In genomic region chr6:40587240-40588069, GRCh38 we compare ENCODE assay signal across 8 cellular contexts. TPM values are rescaled to one million over a fixed set of nuclear protein-coding genes. Genes with fewer than 3 reads are reported as not detected.
DNase-seq lines count a peak whose midpoint lies in the region; ATAC-seq and TF ChIP-seq lines count a peak whose summit lies in the region.

Gene LRFN2 (minus strand): TSS chr6:40587364.

- H3K27ac ChIP-seq in CD8-positive, alpha-beta memory T cell (ENCODE audit: low read depth, low read length), result no peak within 1 kb of the TSS
- H3K27ac ChIP-seq in iPS DF 6.9 (ENCODE audit: low read length) (no peak within 1 kb of the TSS), gastrocnemius medialis (peak within 1 kb of the TSS; percentile 43 to 71 (median 56)), SJCRH30 (no peak within 1 kb of the TSS)

- peak; percentile 58 for TF ChIP-seq CTCF in Loucy (conservative IDR thresholded peaks at IDR 0.05; ENCODE audit: low read length)
- peak; percentile 63 for TF ChIP-seq CTCF in astrocyte of the spinal cord (IDR thresholded peaks at IDR 0.05; ENCODE audit: low read depth, low read length)
- peak; percentile 60 to 88 (median 78) for TF ChIP-seq CTCF in gastrocnemius medialis (IDR thresholded peaks at IDR 0.05 in 4 of 5, conservative IDR thresholded peaks at IDR 0.05 in 1 of 5)

- H3K9me2 ChIP-seq in Loucy (replicated peaks; ENCODE audit: low read depth, low read length), result no peaks in the 10 kb centered on the region

- peak within 1 kb of the TSS; percentile 64 for H2AFZ ChIP-seq in Loucy (ENCODE audit: low read length)

- no peaks in the 10 kb centered on the region for H3K36me3 Mint-ChIP-seq in CD8-positive, alpha-beta memory T cell
- peaks cover 2% of the 10 kb centered on the region for H3K36me3 Mint-ChIP-seq in T-helper 17 cell (ENCODE audit: low read depth)

- H4K20me1 ChIP-seq in Loucy (ENCODE audit: insufficient read depth, low read length, poor library complexity, severe bottlenecking), result no peaks in the 10 kb centered on the region

- peak within 1 kb of the TSS; percentile 90 for H3K4me2 ChIP-seq in Loucy (ENCODE audit: low read depth, low read length, poor library complexity, severe bottlenecking)

- peak; percentile 30 to 53 (median 40) for DNase-seq in CD8-positive, alpha-beta memory T cell
- DNase-seq in T-helper 17 cell, result peak in 2 of 3 donors; percentile 19 to 48
- DNase-seq in astrocyte of the spinal cord (ENCODE audit: low read depth, low spot score), result peak; percentile 49
- DNase-seq in iPS DF 6.9 (ENCODE audit: low read depth, low spot score), result no peak
- DNase-seq in gastrocnemius medialis, result peak; percentile 33 to 54
- DNase-seq in SJCRH30, result no peak

- peaks cover 4% of the 10 kb centered on the region for H3K27me3 ChIP-seq in CD8-positive, alpha-beta memory T cell (ENCODE audit: insufficient read depth, low read length, poor library complexity, severe bottlenecking)
- H3K27me3 ChIP-seq in Loucy (ENCODE audit: insufficient read depth, low read length, poor library complexity, severe bottlenecking) (no peaks in the 10 kb centered on the region), iPS DF 6.9 (ENCODE audit: control insufficient read depth, insufficient read depth, low read length) (peaks cover 6% of the 10 kb centered on the region; the same call in 1 of the 2 replicates), gastrocnemius medialis (peaks cover 0 to 4% (median 0%) of the 10 kb centered on the region in 3 donors), SJCRH30 (no peaks in the 10 kb centered on the region)

- peaks cover 12% of the 10 kb centered on the region for H3K4me1 ChIP-seq in CD8-positive, alpha-beta memory T cell (ENCODE audit: insufficient read depth, low read length)
- H3K4me1 ChIP-seq in Loucy (ENCODE audit: insufficient read depth, low read length, poor library complexity, severe bottlenecking) (peaks cover 35% of the 10 kb centered on the region), iPS DF 6.9 (ENCODE audit: control insufficient read depth, insufficient read depth, low read length) (peaks cover 10% of the 10 kb centered on the region), gastrocnemius medialis (peaks cover 4 to 10% of the 10 kb centered on the region in 2 donors), SJCRH30 (no peaks in the 10 kb centered on the region)

- peak within 1 kb of the TSS; percentile 97 for H3K9ac ChIP-seq in Loucy (ENCODE audit: low read depth, low read length, poor library complexity, severe bottlenecking)

- peaks cover 41% of the 10 kb centered on the region for H3K79me2 ChIP-seq in Loucy (ENCODE audit: insufficient read depth, low read length)

- H3K9me3 Mint-ChIP-seq in CD8-positive, alpha-beta memory T cell, result peaks cover 0 to 1% (median 0%) of the 10 kb centered on the region in 5 donors

- in situ Hi-C loops in astrocyte of the spinal cord (cut with HindIII; ENCODE audit: low sequenced_read_pairs), result no loop called here
- in situ Hi-C loops in gastrocnemius medialis (cut with MboI; ENCODE audit: low sequenced_read_pairs in 4 of 4), result loop anchor here in 3 of 4 donors (25.0 kb wide), 2 partner anchors 250 to 600 kb away; no protein-coding TSS in a partner anchor

- peak within 1 kb of the TSS; percentile 58 to 91 (median 72) for H3K4me3 Mint-ChIP-seq in CD8-positive, alpha-beta memory T cell
- peak within 1 kb of the TSS; percentile 80 for H3K4me3 Mint-ChIP-seq in T-helper 17 cell

- no peaks in the 10 kb centered on the region for H3F3A ChIP-seq in Loucy (ENCODE audit: low read depth)

- H3K4me1 Mint-ChIP-seq in CD8-positive, alpha-beta memory T cell, result peaks cover 4 to 15% (median 7%) of the 10 kb centered on the region in 3 donors
- H3K4me1 Mint-ChIP-seq in T-helper 17 cell, result peaks cover 8% of the 10 kb centered on the region

- H3K27me3 Mint-ChIP-seq in CD8-positive, alpha-beta memory T cell, result peaks cover 19 to 54% of the 10 kb centered on the region in 2 donors
- peaks cover 37% of the 10 kb centered on the region for H3K27me3 Mint-ChIP-seq in T-helper 17 cell

- H3K36me3 ChIP-seq in CD8-positive, alpha-beta memory T cell (ENCODE audit: insufficient read depth, low read length), result no peaks in the 10 kb centered on the region
- H3K36me3 ChIP-seq in Loucy (ENCODE audit: insufficient read depth, low read length), result no peaks in the 10 kb centered on the region
- H3K36me3 ChIP-seq in iPS DF 6.9 (ENCODE audit: control insufficient read depth, insufficient read depth, low read length), result no peaks in the 10 kb centered on the region
- no peaks in the 10 kb centered on the region for H3K36me3 ChIP-seq in gastrocnemius medialis
- no peaks in the 10 kb centered on the region for H3K36me3 ChIP-seq in SJCRH30

- H3K9me3 ChIP-seq in CD8-positive, alpha-beta memory T cell (ENCODE audit: low read length), result no peaks in the 10 kb centered on the region
- H3K9me3 ChIP-seq in Loucy (ENCODE audit: insufficient read depth, low read depth, low read length) (no peaks in the 10 kb centered on the region), T-helper 17 cell (ENCODE audit: control insufficient read depth, low read length, poor library complexity, severe bottlenecking) (no peaks in the 10 kb centered on the region), iPS DF 6.9 (ENCODE audit: control insufficient read depth, insufficient read depth, low read length) (no peaks in the 10 kb centered on the region), gastrocnemius medialis (no peaks in the 10 kb centered on the region), SJCRH30 (replicated peaks) (no peaks in the 10 kb centered on the region)

- POLR2A ChIA-PET in CD8-positive, alpha-beta memory T cell (lab: Charles Lee), result no interaction called here

- CTCF ChIA-PET in CD8-positive, alpha-beta memory T cell (lab: Charles Lee), result interaction anchor here (0.9 kb wide), 1 partner anchor 245 kb away, joined by 3 read pairs; no protein-coding TSS in a partner anchor

- TF ChIP-seq POLR2A in gastrocnemius medialis (IDR thresholded peaks at IDR 0.05), result no peak

- H3K4me3 ChIP-seq in CD8-positive, alpha-beta memory T cell (ENCODE audit: low read length), result peak within 1 kb of the TSS; percentile 39
- H3K4me3 ChIP-seq in Loucy (ENCODE audit: low read length, poor library complexity, severe bottlenecking) (peak within 1 kb of the TSS; percentile 97), astrocyte of the spinal cord (ENCODE audit: low read depth, low read length) (peak within 1 kb of the TSS; percentile 32), iPS DF 6.9 (ENCODE audit: low read length) (peak within 1 kb of the TSS; percentile 59; the same call in 1 of the 2 replicates), gastrocnemius medialis (peak within 1 kb of the TSS; percentile 37 to 64 (median 54)), SJCRH30 (no peak within 1 kb of the TSS)

- H3K27ac Mint-ChIP-seq in CD8-positive, alpha-beta memory T cell, result no peak within 1 kb of the TSS
- no peak within 1 kb of the TSS for H3K27ac Mint-ChIP-seq in T-helper 17 cell

- intact Hi-C loops in gastrocnemius medialis (cut with DNase I; ENCODE audit: low total_unique reads), result loop anchor here (2.0 to 10.0 kb wide), 4 partner anchors 170 to 605 kb away; no protein-coding TSS in a partner anchor

- peak; percentile 65 for ATAC-seq in GM21390 (IDR thresholded peaks at IDR 0.05; ENCODE audit: unreplicated experiment)
- ATAC-seq in T-helper 17 cell, result peak; percentile 86
- peak; percentile 88 for ATAC-seq in gastrocnemius medialis

- WGBS in iPS DF 6.9 (ENCODE audit: insufficient coverage, insufficient read length), result no CpG with 5 or more reads among the region's 89 CpGs

RNA-seq across cellular contexts. Expression of gene LRFN2, which starts in this region (rescaled TPM):
- total RNA-seq in CD8-positive, alpha-beta memory T cell, result not detected
- polyA plus RNA-seq in CD8-positive, alpha-beta memory T cell, result 0.29 TPM
- total RNA-seq in T-helper 17 cell (under 1 TPM in 1 of 2 donors, not detected in 1; 0.20 TPM), gastrocnemius medialis (not detected)
- not detected in 2 replicates for total RNA-seq in SJCRH30 (2014; rRNA removed; shearing (Covaris generic))

Comparison
In these comparisons a context has a peak if more than half of its experiments do, and no peak if none do; other contexts are left out.
1. Peak in DNase-seq and H3K4me3 ChIP-seq in CD8-positive, alpha-beta memory T cell; RNA of the gene not detected or under 1 TPM.
2. Peak in DNase-seq and ATAC-seq in T-helper 17 cell; RNA of the gene not detected or under 1 TPM.
3. Peak in DNase-seq, ATAC-seq, H3K4me3 ChIP-seq and H3K27ac ChIP-seq in gastrocnemius medialis; RNA of the gene not detected or under 1 TPM.